In genomic region chr9:128266868-128267590, GRCh38 we compare ENCODE assay signal across 16 cellular contexts. TPM values are rescaled to one million over a fixed set of nuclear protein-coding genes. Genes with fewer than 3 reads are reported as not detected.
A peak's percentile ranks its signal among the peaks of the same experiment; 100 is the strongest.
DNase-seq lines count a peak whose midpoint lies in the region; ATAC-seq and TF ChIP-seq lines count a peak whose summit lies in the region.
"Had no signal": no experiment of that assay in that cellular context is flagged by ENCODE, and none has a peak within 500 bp of the region (broad histone marks: within the 10 kb centered on the region; RNA-seq: fewer than 3 reads in every experiment).

No MANE protein-coding gene starts in this region.

- no peaks in the 10 kb centered on the region for H3K9me3 ChIP-seq in T-helper 17 cell (ENCODE audit: control insufficient read depth, low read length, poor library complexity, severe bottlenecking)
- H3K9me3 ChIP-seq: BLaER1 had no signal

- no peak for DNase-seq in activated naive CD8-positive, alpha-beta T cell treated with anti-CD3 and anti-CD28 coated beads, Interleukin-2, amount 10 ng/mL, durations not matched to agents 7 days and 5 days
- DNase-seq in activated naive CD8-positive, alpha-beta T cell treated with anti-CD3 and anti-CD28 coated beads for 36 hours, result no peak
- DNase-seq in T-helper 17 cell, result no peak
- DNase-seq in endothelial cell (ENCODE audit: low spot score), result no peak
- no peak for DNase-seq in progenitor cell of endocrine pancreas (ENCODE audit: low spot score, unreplicated experiment)
- DNase-seq in NCI-H1105 (lab: John Stamatoyannopoulos, UW), result no peak
- no peak for DNase-seq in activated T-cell treated with anti-CD3 and anti-CD28 coated beads, Interleukin-2, amount 50 U/mL, for 48 hours
- DNase-seq in stimulated activated naive CD8-positive, alpha-beta T cell treated with anti-CD3 and anti-CD28 coated beads, Interleukin-15, Interleukin-2, amounts not matched to agents 100 U/mL and 50 U/mL, for 24 hours, result no peak
- DNase-seq: 8988T; CD4-positive, alpha-beta memory T cell; DMS153; DMS79; GF-D8; HCEC 1CT had no signal

- no peaks in the 10 kb centered on the region for H3K27me3 Mint-ChIP-seq in activated naive CD8-positive, alpha-beta T cell treated with anti-CD3 and anti-CD28 coated beads, Interleukin-2, amount 10 ng/mL, durations not matched to agents 7 days and 5 days
- no peaks in the 10 kb centered on the region for H3K27me3 Mint-ChIP-seq in activated naive CD8-positive, alpha-beta T cell treated with anti-CD3 and anti-CD28 coated beads for 36 hours
- H3K27me3 Mint-ChIP-seq in T-helper 17 cell (no peaks in the 10 kb centered on the region), endothelial cell (ENCODE audit: unreplicated experiment) (peaks cover 2% of the 10 kb centered on the region), progenitor cell of endocrine pancreas (no peaks in the 10 kb centered on the region)
- H3K27me3 Mint-ChIP-seq: CD4-positive, alpha-beta memory T cell had no signal

- H3K27ac Mint-ChIP-seq in activated naive CD8-positive, alpha-beta T cell treated with anti-CD3 and anti-CD28 coated beads, Interleukin-2, amount 10 ng/mL, durations not matched to agents 7 days and 5 days, result peak overlapping the region; percentile 30
- no peak overlapping the region for H3K27ac Mint-ChIP-seq in activated naive CD8-positive, alpha-beta T cell treated with anti-CD3 and anti-CD28 coated beads for 36 hours
- no peak overlapping the region for H3K27ac Mint-ChIP-seq in T-helper 17 cell
- no peak overlapping the region for H3K27ac Mint-ChIP-seq in endothelial cell (ENCODE audit: unreplicated experiment)
- H3K27ac Mint-ChIP-seq in progenitor cell of endocrine pancreas, result peak overlapping the region; percentile 82
- H3K27ac Mint-ChIP-seq: CD4-positive, alpha-beta memory T cell had no signal

- ATAC-seq in activated naive CD8-positive, alpha-beta T cell treated with anti-CD3 and anti-CD28 coated beads, Interleukin-2, amount 10 ng/mL, durations not matched to agents 7 days and 5 days (ENCODE audit: low read depth), result no peak
- no peak for ATAC-seq in T-helper 17 cell
- no peak for ATAC-seq in stimulated activated naive CD8-positive, alpha-beta T cell treated with anti-CD3 and anti-CD28 coated beads, Interleukin-15, Interleukin-2, amounts not matched to agents 100 U/mL and 50 U/mL, for 24 hours

- H3K4me1 Mint-ChIP-seq in activated naive CD8-positive, alpha-beta T cell treated with anti-CD3 and anti-CD28 coated beads, Interleukin-2, amount 10 ng/mL, durations not matched to agents 7 days and 5 days, result no peaks in the 10 kb centered on the region
- no peaks in the 10 kb centered on the region for H3K4me1 Mint-ChIP-seq in activated naive CD8-positive, alpha-beta T cell treated with anti-CD3 and anti-CD28 coated beads for 36 hours
- peaks cover 2% of the 10 kb centered on the region for H3K4me1 Mint-ChIP-seq in T-helper 17 cell
- H3K4me1 Mint-ChIP-seq in endothelial cell (ENCODE audit: unreplicated experiment), result no peaks in the 10 kb centered on the region
- H3K4me1 Mint-ChIP-seq in progenitor cell of endocrine pancreas (ENCODE audit: low read depth), result peaks cover 13% of the 10 kb centered on the region
- H3K4me1 Mint-ChIP-seq: CD14-positive monocyte had no signal

- POLR2A ChIA-PET in activated naive CD8-positive, alpha-beta T cell treated with anti-CD3 and anti-CD28 coated beads, Interleukin-2, amount 10 ng/mL, durations not matched to agents 7 days and 5 days (lab: Charles Lee), result no interaction called here

- no peak overlapping the region for H3K4me3 Mint-ChIP-seq in activated naive CD8-positive, alpha-beta T cell treated with anti-CD3 and anti-CD28 coated beads, Interleukin-2, amount 10 ng/mL, durations not matched to agents 7 days and 5 days
- no peak overlapping the region for H3K4me3 Mint-ChIP-seq in activated naive CD8-positive, alpha-beta T cell treated with anti-CD3 and anti-CD28 coated beads for 36 hours
- peak overlapping the region; percentile 41 for H3K4me3 Mint-ChIP-seq in T-helper 17 cell
- H3K4me3 Mint-ChIP-seq in endothelial cell (ENCODE audit: unreplicated experiment), result peak overlapping the region; percentile 27
- no peak overlapping the region for H3K4me3 Mint-ChIP-seq in progenitor cell of endocrine pancreas (ENCODE audit: low read depth)
- H3K4me3 Mint-ChIP-seq: CD14-positive monocyte; CD4-positive, alpha-beta memory T cell had no signal

- peaks cover 23% of the 10 kb centered on the region for H3K36me3 Mint-ChIP-seq in activated naive CD8-positive, alpha-beta T cell treated with anti-CD3 and anti-CD28 coated beads, Interleukin-2, amount 10 ng/mL, durations not matched to agents 7 days and 5 days
- peaks cover 2% of the 10 kb centered on the region for H3K36me3 Mint-ChIP-seq in activated naive CD8-positive, alpha-beta T cell treated with anti-CD3 and anti-CD28 coated beads for 36 hours
- H3K36me3 Mint-ChIP-seq in T-helper 17 cell (ENCODE audit: low read depth) (peaks cover 4% of the 10 kb centered on the region), endothelial cell (ENCODE audit: low read depth, unreplicated experiment) (peaks cover 35% of the 10 kb centered on the region), progenitor cell of endocrine pancreas (ENCODE audit: insufficient read depth) (peaks cover 18% of the 10 kb centered on the region)

- TF ChIP-seq CTCF in endothelial cell (IDR thresholded peaks at IDR 0.05; ENCODE audit: unreplicated experiment), result no peak
- TF ChIP-seq CTCF in progenitor cell of endocrine pancreas (IDR thresholded peaks at IDR 0.05; ENCODE audit: unreplicated experiment), result no peak

- no peaks in the 10 kb centered on the region for H3K9me3 Mint-ChIP-seq in activated naive CD8-positive, alpha-beta T cell treated with anti-CD3 and anti-CD28 coated beads, Interleukin-2, amount 10 ng/mL, durations not matched to agents 7 days and 5 days
- H3K9me3 Mint-ChIP-seq in activated naive CD8-positive, alpha-beta T cell treated with anti-CD3 and anti-CD28 coated beads for 36 hours, result no peaks in the 10 kb centered on the region
- no peaks in the 10 kb centered on the region for H3K9me3 Mint-ChIP-seq in endothelial cell (ENCODE audit: unreplicated experiment)
- H3K9me3 Mint-ChIP-seq in progenitor cell of endocrine pancreas (ENCODE audit: low read depth), result no peaks in the 10 kb centered on the region
- H3K9me3 Mint-ChIP-seq: CD14-positive monocyte had no signal

RNA-seq across cellular contexts. Expression of gene GOLGA2, which starts 8.8 kb away (rescaled TPM):
- 10 to 100 TPM; 72.6 to 72.7 TPM for total RNA-seq in activated naive CD8-positive, alpha-beta T cell treated with anti-CD3 and anti-CD28 coated beads, Interleukin-2, amount 10 ng/mL, durations not matched to agents 7 days and 5 days
- total RNA-seq in activated naive CD8-positive, alpha-beta T cell treated with anti-CD3 and anti-CD28 coated beads for 36 hours, result 10 to 100 TPM; 23.4 to 24.3 TPM
- total RNA-seq in T-helper 17 cell (10 to 100 TPM; 50.0 to 60.5 TPM), endothelial cell (ENCODE audit: unreplicated experiment) (69.4 TPM), progenitor cell of endocrine pancreas (87.0 and 108 TPM in 2 replicates)

RNA-seq across cellular contexts. Expression of gene SWI5, which starts 9.0 kb away (rescaled TPM):
- 10 to 100 TPM; 12.3 to 14.3 TPM for total RNA-seq in activated naive CD8-positive, alpha-beta T cell treated with anti-CD3 and anti-CD28 coated beads, Interleukin-2, amount 10 ng/mL, durations not matched to agents 7 days and 5 days
- total RNA-seq in activated naive CD8-positive, alpha-beta T cell treated with anti-CD3 and anti-CD28 coated beads for 36 hours, result 10 to 100 TPM; 16.9 to 19.4 TPM
- total RNA-seq in T-helper 17 cell (10 to 100 TPM in 1 of 2 donors, 1 to 10 TPM in 1; 6.1 to 10.3 TPM), endothelial cell (ENCODE audit: unreplicated experiment) (26.8 TPM), progenitor cell of endocrine pancreas (18.8 and 20.7 TPM in 2 replicates)

RNA-seq across cellular contexts. Expression of gene TRUB2, which starts 55.2 kb away (rescaled TPM):
- 10 to 100 TPM; 18.7 to 21.0 TPM for total RNA-seq in activated naive CD8-positive, alpha-beta T cell treated with anti-CD3 and anti-CD28 coated beads, Interleukin-2, amount 10 ng/mL, durations not matched to agents 7 days and 5 days
- 10 to 100 TPM; 43.5 to 45.4 TPM for total RNA-seq in activated naive CD8-positive, alpha-beta T cell treated with anti-CD3 and anti-CD28 coated beads for 36 hours
- total RNA-seq in T-helper 17 cell (1 to 10 TPM; 8.5 to 9.9 TPM), endothelial cell (ENCODE audit: unreplicated experiment) (25.8 TPM), progenitor cell of endocrine pancreas (29.2 and 31.6 TPM in 2 replicates)

RNA-seq across cellular contexts. Expression of gene COQ4, which starts 55.6 kb away (rescaled TPM):
- total RNA-seq in activated naive CD8-positive, alpha-beta T cell treated with anti-CD3 and anti-CD28 coated beads, Interleukin-2, amount 10 ng/mL, durations not matched to agents 7 days and 5 days, result 10 to 100 TPM; 34.9 to 35.1 TPM
- total RNA-seq in activated naive CD8-positive, alpha-beta T cell treated with anti-CD3 and anti-CD28 coated beads for 36 hours, result 10 to 100 TPM; 41.4 to 45.6 TPM
- total RNA-seq in T-helper 17 cell (10 to 100 TPM; 35.8 to 36.7 TPM), endothelial cell (ENCODE audit: unreplicated experiment) (46.6 TPM), progenitor cell of endocrine pancreas (64.5 and 68.5 TPM in 2 replicates)

Comparison
In these comparisons a context has a peak if more than half of its experiments do, and no peak if none do; other contexts are left out.
1. H3K27ac Mint-ChIP-seq: peak in activated naive CD8-positive, alpha-beta T cell treated with anti-CD3 and anti-CD28 coated beads, Interleukin-2, amount 10 ng/mL, durations not matched to agents 7 days and 5 days (single experiment) and progenitor cell of endocrine pancreas (single experiment); none in activated naive CD8-positive, alpha-beta T cell treated with anti-CD3 and anti-CD28 coated beads for 36 hours (single experiment), T-helper 17 cell (single experiment) and endothelial cell (single experiment).
2. H3K4me3 Mint-ChIP-seq: peak in T-helper 17 cell (single experiment) and endothelial cell (single experiment); none in activated naive CD8-positive, alpha-beta T cell treated with anti-CD3 and anti-CD28 coated beads, Interleukin-2, amount 10 ng/mL, durations not matched to agents 7 days and 5 days (single experiment), activated naive CD8-positive, alpha-beta T cell treated with anti-CD3 and anti-CD28 coated beads for 36 hours (single experiment) and progenitor cell of endocrine pancreas (single experiment).